Comparison of ENCODE assay signal across 13 cellular contexts in the genomic region with DNA sequence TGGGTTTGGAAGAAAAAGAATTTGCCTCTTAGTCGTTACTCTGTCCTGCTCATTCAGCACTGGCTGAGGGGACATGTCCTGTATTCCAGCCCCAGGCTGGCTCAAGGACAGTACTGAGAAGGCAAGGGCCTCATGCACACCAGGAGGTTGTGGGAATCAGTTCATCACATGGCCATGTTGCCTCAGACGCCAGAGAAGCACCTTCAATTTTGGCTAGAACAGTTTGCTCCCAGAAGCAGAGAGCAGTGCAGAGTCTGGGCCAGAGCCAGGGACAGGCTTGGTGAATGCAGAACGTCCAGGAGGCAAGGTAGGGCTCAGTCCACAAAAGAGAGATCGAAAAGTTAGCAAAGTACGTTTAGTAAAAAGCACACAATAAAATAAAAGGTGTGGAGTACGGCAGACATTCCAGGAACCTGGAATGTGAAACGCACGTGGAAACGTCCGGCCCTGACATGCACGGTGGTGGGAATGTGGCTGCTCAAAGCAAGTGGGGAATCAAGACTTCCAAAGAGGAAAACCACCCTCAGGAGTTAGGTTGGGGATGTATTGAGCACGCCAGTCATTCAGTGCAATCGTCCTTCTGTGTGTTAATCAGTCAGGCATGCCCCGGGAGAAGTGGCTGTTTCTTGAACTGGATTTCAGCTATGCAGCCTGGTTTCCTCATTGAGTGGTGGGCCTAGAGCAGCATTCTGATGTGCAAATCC. TPM values are rescaled to one million over a fixed set of nuclear protein-coding genes. Genes with fewer than 3 reads are reported as not detected.
DNase-seq lines count a peak whose midpoint lies in the region; ATAC-seq and TF ChIP-seq lines count a peak whose summit lies in the region.
"Had no signal": no experiment of that assay in that cellular context is flagged by ENCODE, and none has a peak within 500 bp of the region (broad histone marks: within the 10 kb centered on the region; RNA-seq: fewer than 3 reads in every experiment).

No MANE protein-coding gene starts in this region.

- in situ Hi-C loops in transverse colon (cut with MboI; ENCODE audit: low pct_ligation_motif_present in 1 of 4, low pct_unique_long_range_greater_than_20kb in 1 of 4, low sequenced_read_pairs in 3 of 4), result no loop called here

- no peak for TF ChIP-seq EP300 in transverse colon (IDR thresholded peaks at IDR 0.05; ENCODE audit: low read depth)

- no peak overlapping the region for H3K4me3 Mint-ChIP-seq in endodermal cell

- no peak overlapping the region for H3K27ac ChIP-seq in endodermal cell (ENCODE audit: low read depth, low read length)
- H3K27ac ChIP-seq in lower lobe of right lung, result peak overlapping the region; percentile 86
- peak overlapping the region in 3 of 4 donors; percentile 10 to 89 (median 25) for H3K27ac ChIP-seq in transverse colon

- peaks cover 34% of the 10 kb centered on the region for H3K27me3 Mint-ChIP-seq in endodermal cell (ENCODE audit: insufficient read depth)

- peaks cover 3% of the 10 kb centered on the region for H3K4me1 Mint-ChIP-seq in endodermal cell

- H3K9me3 Mint-ChIP-seq in endodermal cell, result peaks cover 2% of the 10 kb centered on the region

- intact Hi-C loops in lower lobe of right lung (cut with DNase I) (no loop called here), transverse colon (cut with DNase I; ENCODE audit: low total_unique reads) (no loop called here)

- TF ChIP-seq POLR2A in transverse colon (IDR thresholded peaks at IDR 0.05), result no peak

- H3K4me1 ChIP-seq in endodermal cell (ENCODE audit: control insufficient read depth, insufficient read depth, low read length), result no peaks in the 10 kb centered on the region
- peaks cover 48% of the 10 kb centered on the region for H3K4me1 ChIP-seq in lower lobe of right lung
- H3K4me1 ChIP-seq in transverse colon, result peaks cover 5 to 33% (median 12%) of the 10 kb centered on the region in 4 donors

- no peaks in the 10 kb centered on the region for H3K36me3 Mint-ChIP-seq in endodermal cell (ENCODE audit: low read depth)

- no peak overlapping the region for H3K9ac ChIP-seq in endodermal cell (ENCODE audit: extremely low read depth, low read length, poor library complexity, severe bottlenecking)

- H3K27ac Mint-ChIP-seq in endodermal cell, result no peak overlapping the region

- H3K4me3 ChIP-seq in endodermal cell (ENCODE audit: low read length), result no peak overlapping the region
- no peak overlapping the region for H3K4me3 ChIP-seq in lower lobe of right lung
- H3K4me3 ChIP-seq in transverse colon, result no peak overlapping the region

- DNase-seq in SIG-M5 treated with dmso at 0.1 percent for 504 hours (lab: John Stamatoyannopoulos, UW; ENCODE audit: unreplicated experiment) (peak; percentile 52), SIG-M5 (lab: John Stamatoyannopoulos, UW) (no peak), endodermal cell (peak; percentile 22), lower lobe of right lung (no peak), transverse colon (no peak), GOT3 (lab: John Stamatoyannopoulos, UW) (no peak)
- DNase-seq in activated CD4-positive, alpha-beta T cell treated with anti-CD3 and anti-CD28 coated beads for 4 hours, result no peak
- DNase-seq: GDM1, midbrain, NCI-H1092 treated with DMSO at 0.1 percent for 48 hours, NCI-H2171 treated with DMSO at 0.1 percent for 48 hours had no signal

- no peaks in the 10 kb centered on the region for H3K9me3 ChIP-seq in endodermal cell (ENCODE audit: control insufficient read depth, low read length)
- no peaks in the 10 kb centered on the region for H3K9me3 ChIP-seq in lower lobe of right lung
- no peaks in the 10 kb centered on the region for H3K9me3 ChIP-seq in transverse colon

- no peak for ATAC-seq in lower lobe of right lung
- no peak for ATAC-seq in HG02870 (IDR thresholded peaks at IDR 0.05; ENCODE audit: unreplicated experiment)

- no peaks in the 10 kb centered on the region for H3K36me3 ChIP-seq in endodermal cell (ENCODE audit: control insufficient read depth, insufficient read depth, low read length)
- H3K36me3 ChIP-seq in lower lobe of right lung, result no peaks in the 10 kb centered on the region
- H3K36me3 ChIP-seq in transverse colon, result no peaks in the 10 kb centered on the region

- H3K27me3 ChIP-seq in endodermal cell (ENCODE audit: control insufficient read depth, insufficient read depth, low read length, poor library complexity, severe bottlenecking) (no peaks in the 10 kb centered on the region), lower lobe of right lung (ENCODE audit: low read depth) (no peaks in the 10 kb centered on the region), transverse colon (no peaks in the 10 kb centered on the region)

- no peak for TF ChIP-seq CTCF in endodermal cell (conservative IDR thresholded peaks at IDR 0.05)
- TF ChIP-seq CTCF in lower lobe of right lung (IDR thresholded peaks at IDR 0.05), result no peak
- no peak for TF ChIP-seq CTCF in transverse colon (IDR thresholded peaks at IDR 0.05)

- WGBS in endodermal cell (ENCODE audit: insufficient coverage in 1 of 2, insufficient read length in 1 of 2), 2 experiments, result 84 to 88% methylated on average over 10 to 14 of the region's 14 CpGs
- 83 to 84% methylated on average over 9 to 14 of the region's 14 CpGs for WGBS in transverse colon (ENCODE audit: low coverage in 1 of 2), 2 donors

RNA-seq across cellular contexts. Expression of gene SLC2A9, which starts 1.2 kb away (rescaled TPM):
- total RNA-seq in endodermal cell (1 to 10 TPM in 1 of 2 donors, under 1 TPM in 1; 0.95 to 1.9 TPM), lower lobe of right lung (25.2 TPM), transverse colon (1 to 10 TPM in 3 of 4 donors, not detected in 1; 2.2 to 4.0 (median 3.4) TPM)
- not detected for polyA plus RNA-seq in endodermal cell (2013, experiment 1 of 2)
- not detected for polyA plus RNA-seq in endodermal cell (2013, experiment 2 of 2)
- total RNA-seq: A172 had no signal

Comparison
In these comparisons a context has a peak if more than half of its experiments do, and no peak if none do; other contexts are left out.
1. DNase-seq: peak in SIG-M5 treated with dmso at 0.1 percent for 504 hours (single experiment) and endodermal cell (single experiment); none in SIG-M5 (single experiment), lower lobe of right lung (single experiment), transverse colon (single experiment), activated CD4-positive, alpha-beta T cell treated with anti-CD3 and anti-CD28 coated beads for 4 hours (0 of 2) and GOT3 (single experiment).